In the genomic region with DNA sequence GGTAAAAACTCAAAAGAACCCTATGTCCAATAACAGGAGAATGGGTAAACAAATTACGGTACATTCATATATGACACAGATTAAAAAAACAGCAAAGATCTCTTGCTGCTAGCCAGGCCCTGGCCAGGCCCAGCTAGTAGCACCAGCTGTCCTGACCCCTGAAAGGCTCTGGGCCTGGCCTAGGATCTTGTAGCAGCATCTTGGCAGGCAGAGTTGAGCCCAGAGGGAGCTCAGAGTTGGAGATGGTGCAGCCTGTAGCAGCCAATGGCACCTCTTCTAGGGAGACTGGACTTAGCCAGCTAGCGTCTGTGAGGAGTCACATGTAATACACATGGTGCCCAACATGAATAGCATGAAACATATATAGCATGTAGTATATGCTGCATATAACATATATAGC, we compare ENCODE assay signal across 15 cellular contexts.
DNase-seq lines count a peak whose midpoint lies in the region; ATAC-seq and TF ChIP-seq lines count a peak whose summit lies in the region.
"Had no signal": no experiment of that assay in that cellular context is flagged by ENCODE, and none has a peak within 500 bp of the region (broad histone marks: within the 10 kb centered on the region; RNA-seq: fewer than 3 reads in every experiment).

No MANE protein-coding gene starts in this region.

- no peaks in the 10 kb centered on the region for H3K4me1 ChIP-seq in psoas muscle

- H3K4me3 ChIP-seq in psoas muscle, result no peak overlapping the region
- H3K4me3 ChIP-seq: BLaER1 treated with 17β-estradiol and CSF1 and Interleukin-3, amounts not matched to agents 10 nM and 100 nM had no signal

- H3K9me3 ChIP-seq in psoas muscle, result no peaks in the 10 kb centered on the region
- H3K9me3 ChIP-seq: BLaER1 treated with 17β-estradiol and CSF1 and Interleukin-3, amounts not matched to agents 10 nM and 100 nM had no signal

- peak; percentile 35 for DNase-seq in activated CD8-positive, alpha-beta memory T cell treated with anti-CD3 and anti-CD28 coated beads for 24 hours
- no peak for DNase-seq in activated CD8-positive, alpha-beta memory T cell treated with anti-CD3 and anti-CD28 coated beads, Interleukin-2, amount 50 U/mL, for 48 hours
- DNase-seq in left cardiac atrium (no peak), left lobe of liver (ENCODE audit: low spot score) (peak; percentile 15), psoas muscle (peak in 1 of 2 donors; percentile 43), NCI-H1436 treated with DMSO at 0.1 percent for 48 hours (lab: John Stamatoyannopoulos, UW) (no peak), A172 (ENCODE audit: low spot score) (no peak)
- DNase-seq: ACHN; CD4-positive, CD25-positive, alpha-beta regulatory T cell; DMS 273 treated with DMSO at 0.1 percent for 48 hours; GOT3; H9 had no signal

- H3K27me3 ChIP-seq in psoas muscle (ENCODE audit: insufficient read depth in 3 of 3, low read length in 2 of 3), result no peaks in the 10 kb centered on the region
- H3K27me3 ChIP-seq: BLaER1 treated with 17β-estradiol and CSF1 and Interleukin-3, amounts not matched to agents 10 nM and 100 nM had no signal

- H3K27ac ChIP-seq in psoas muscle, result no peak overlapping the region
- H3K27ac ChIP-seq: 22Rv1; BLaER1 treated with 17β-estradiol and CSF1 and Interleukin-3, amounts not matched to agents 10 nM and 100 nM had no signal

- intact Hi-C loops in left cardiac atrium (cut with DNase I), result no loop called here
- intact Hi-C loops in psoas muscle (cut with DNase I), result no loop called here

- ATAC-seq in left cardiac atrium (peak; percentile 55 to 90), left lobe of liver (no peak), psoas muscle (peak in 3 of 4 donors; percentile 26 to 36 (median 35)), HG03521 (IDR thresholded peaks at IDR 0.05; ENCODE audit: unreplicated experiment) (no peak)

- H3K36me3 ChIP-seq in psoas muscle (ENCODE audit: insufficient read depth in 1 of 2, low read depth in 1 of 2), result no peaks in the 10 kb centered on the region
- H3K36me3 ChIP-seq: BLaER1 treated with 17β-estradiol and CSF1 and Interleukin-3, amounts not matched to agents 10 nM and 100 nM had no signal

- no peak for TF ChIP-seq CTCF in psoas muscle (IDR thresholded peaks at IDR 0.05)

- WGBS in psoas muscle, 3 donors, result 26 to 70% (median 37%) methylated on average over 2 of the region's 2 CpGs

Comparison
In these comparisons a context has a peak if more than half of its experiments do, and no peak if none do; other contexts are left out.
1. DNase-seq: peak in activated CD8-positive, alpha-beta memory T cell treated with anti-CD3 and anti-CD28 coated beads for 24 hours (single experiment) and left lobe of liver (single experiment); none in activated CD8-positive, alpha-beta memory T cell treated with anti-CD3 and anti-CD28 coated beads, Interleukin-2, amount 50 U/mL, for 48 hours (single experiment), left cardiac atrium (single experiment), NCI-H1436 treated with DMSO at 0.1 percent for 48 hours (single experiment) and A172 (single experiment).
2. ATAC-seq: peak in left cardiac atrium (2 of 2) and psoas muscle (3 of 4); none in left lobe of liver (single experiment) and HG03521 (single experiment).